ENCODE assay signal across 17 cellular contexts in the genomic region with DNA sequence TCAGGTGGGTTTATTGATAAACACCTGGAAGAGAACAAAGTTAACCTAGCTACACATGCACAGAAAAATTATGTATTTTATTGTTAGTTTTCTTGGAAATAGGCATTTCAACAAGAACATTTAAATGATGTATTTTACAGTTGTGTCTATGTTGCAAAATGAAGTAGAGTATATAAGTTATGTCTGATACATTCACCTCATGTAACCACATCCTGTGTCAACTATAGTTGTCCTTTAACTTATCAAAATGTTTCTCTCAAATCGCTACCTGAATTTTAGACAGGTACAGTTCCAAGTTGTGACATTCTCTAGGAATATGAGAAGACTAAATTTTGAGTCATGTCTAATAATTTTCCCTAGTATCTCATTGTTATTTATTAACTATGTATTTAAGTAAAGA. TPM values are rescaled to one million over a fixed set of nuclear protein-coding genes. Genes with fewer than 3 reads are reported as not detected.
"Had no signal": no experiment of that assay in that cellular context is flagged by ENCODE, and none has a peak within 500 bp of the region (broad histone marks: within the 10 kb centered on the region; RNA-seq: fewer than 3 reads in every experiment).

No MANE protein-coding gene starts in this region.

- ATAC-seq: esophagus mucosa; left ventricle myocardium superior; stimulated activated naive CD8-positive, alpha-beta T cell treated with anti-CD3 and anti-CD28 coated beads, Interleukin-15, amount 100 ng/mL, for 72 hours; WTC11 had no signal

- H3K27me3 Mint-ChIP-seq: memory B cell; stimulated activated naive CD8-positive, alpha-beta T cell treated with anti-CD3 and anti-CD28 coated beads, Interleukin-15, amount 100 ng/mL, for 72 hours had no signal

- FAIRE-seq: astrocyte, bronchial epithelial cell, kidney, TTC549 had no signal

- DNase-seq: activated CD4-positive, alpha-beta T cell treated with anti-CD3 and anti-CD28 coated beads for 48 hours; activated gamma-delta T cell treated with Interleukin-2 at 50 U/mL for 16 hours; hippocampal formation; kidney; left ventricle myocardium superior; nephron progenitor cell; occipital lobe; SHP77 treated with DMSO at 0.1 percent for 48 hours; stimulated activated naive CD8-positive, alpha-beta T cell treated with anti-CD3 and anti-CD28 coated beads, Interleukin-15, amount 100 ng/mL, for 72 hours had no signal

- H3K4me1 Mint-ChIP-seq: nephron progenitor cell had no signal

- H3K27ac Mint-ChIP-seq: memory B cell, nephron progenitor cell, type B pancreatic cell, WTC11 had no signal

- H3K9me3 Mint-ChIP-seq: memory B cell; nephron progenitor cell; stimulated activated naive CD8-positive, alpha-beta T cell treated with anti-CD3 and anti-CD28 coated beads, Interleukin-15, amount 100 ng/mL, for 72 hours; type B pancreatic cell; WTC11 had no signal

- H3K4me3 Mint-ChIP-seq: memory B cell, type B pancreatic cell, WTC11 had no signal

- H3K36me3 Mint-ChIP-seq: memory B cell, type B pancreatic cell, WTC11 had no signal

- H3K4me3 ChIP-seq: smooth muscle cell had no signal

RNA-seq across cellular contexts. Expression of a gene that starts 27.2 kb away (rescaled TPM):
- total RNA-seq: bronchial epithelial cell, left ventricle myocardium superior, WTC11 had no signal
